ENCODE assay signal across 8 cellular contexts in the genomic region with DNA sequence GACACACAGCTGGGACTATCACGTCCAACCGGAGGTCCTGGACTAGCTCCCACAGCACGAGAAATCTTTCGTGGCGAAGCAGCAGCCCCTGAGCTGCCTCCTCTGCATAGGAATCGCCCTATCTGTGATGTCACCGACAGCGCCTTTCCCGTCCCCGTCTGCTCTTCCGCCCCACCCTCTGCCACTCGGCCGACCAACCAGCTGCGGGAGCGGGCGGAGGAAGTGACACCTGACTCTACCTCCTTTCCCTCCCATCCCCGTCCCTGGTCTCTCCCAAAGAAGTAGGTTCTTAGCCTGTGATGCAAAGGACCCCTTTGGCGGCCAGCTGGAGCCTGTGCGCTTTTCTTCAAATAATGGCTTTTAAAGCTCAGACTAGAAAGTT. TPM values are rescaled to one million over a fixed set of nuclear protein-coding genes. Genes with fewer than 3 reads are reported as not detected.
DNase-seq lines count a peak whose midpoint lies in the region; ATAC-seq and TF ChIP-seq lines count a peak whose summit lies in the region.
"Not testable (repeated sequence)": the region's sequence is repeated elsewhere in the genome, so short reads cannot be mapped to it uniquely, and the experiment has no call there.

No MANE protein-coding gene starts in this region.

- H3K4me1 Mint-ChIP-seq in CD4-positive, alpha-beta T cell (ENCODE audit: low read depth): peaks cover 12% of the 10 kb centered on the region
- H3K4me1 Mint-ChIP-seq in activated CD4-positive, alpha-beta T cell treated with anti-CD3 and anti-CD28 coated beads for 36 hours; effector memory CD8-positive, alpha-beta T cell (ENCODE audit: low read depth in 2 of 2): not testable (repeated sequence)

- intact Hi-C loops in CD4-positive, alpha-beta T cell (cut with DNase I, micrococcal nuclease); activated CD4-positive, alpha-beta T cell treated with anti-CD3 and anti-CD28 coated beads for 36 hours (cut with DNase I, micrococcal nuclease): not testable (repeated sequence)

- POLR2A ChIA-PET in CD4-positive, alpha-beta T cell (lab: Charles Lee); activated CD4-positive, alpha-beta T cell treated with anti-CD3 and anti-CD28 coated beads for 36 hours (lab: Charles Lee): not testable (repeated sequence)

- not testable (repeated sequence) for H3K27me3 ChIP-seq in CD4-positive, alpha-beta T cell (ENCODE audit: control insufficient read depth, insufficient read depth, low read length); rectal smooth muscle tissue (ENCODE audit: control insufficient read depth, insufficient read depth, low read length)

- not testable (repeated sequence) for DNase-seq in CD4-positive, alpha-beta T cell; activated CD4-positive, alpha-beta T cell treated with anti-CD3 and anti-CD28 coated beads for 36 hours; effector memory CD8-positive, alpha-beta T cell; left lobe of liver (ENCODE audit: low spot score)

- not testable (repeated sequence) for TF ChIP-seq CTCF in CD4-positive, alpha-beta T cell (IDR thresholded peaks at IDR 0.05)

- H3K27ac Mint-ChIP-seq in CD4-positive, alpha-beta T cell; activated CD4-positive, alpha-beta T cell treated with anti-CD3 and anti-CD28 coated beads for 36 hours; effector memory CD8-positive, alpha-beta T cell: not testable (repeated sequence)

- H3K36me3 ChIP-seq in rectal smooth muscle tissue (ENCODE audit: control insufficient read depth, insufficient read depth, low read length): not testable (repeated sequence)

- H3K27ac ChIP-seq in CD4-positive, alpha-beta T cell (ENCODE audit: low read depth, low read length): not testable (repeated sequence)
- peak overlapping the region; percentile 40 for H3K27ac ChIP-seq in rectal smooth muscle tissue (ENCODE audit: low read depth, low read length)

- not testable (repeated sequence) for H3K9me3 Mint-ChIP-seq in CD4-positive, alpha-beta T cell; activated CD4-positive, alpha-beta T cell treated with anti-CD3 and anti-CD28 coated beads for 36 hours (ENCODE audit: low read depth); effector memory CD8-positive, alpha-beta T cell

- not testable (repeated sequence) for H3K9ac ChIP-seq in rectal smooth muscle tissue (ENCODE audit: low read length)

- not testable (repeated sequence) for H3K9me3 ChIP-seq in CD4-positive, alpha-beta T cell (ENCODE audit: control insufficient read depth, low read length)

- CTCF ChIA-PET in CD4-positive, alpha-beta T cell (lab: Charles Lee); activated CD4-positive, alpha-beta T cell treated with anti-CD3 and anti-CD28 coated beads for 36 hours (lab: Charles Lee): not testable (repeated sequence)

- H3K4me3 ChIP-seq in rectal smooth muscle tissue (ENCODE audit: low read length): not testable (repeated sequence)

- not testable (repeated sequence) for H3K4me3 Mint-ChIP-seq in CD4-positive, alpha-beta T cell; activated CD4-positive, alpha-beta T cell treated with anti-CD3 and anti-CD28 coated beads for 36 hours; effector memory CD8-positive, alpha-beta T cell

- ATAC-seq in CD4-positive, alpha-beta T cell (ENCODE audit: poor library complexity): peak; percentile 89
- peak; percentile 89 for ATAC-seq in GM19438 (IDR thresholded peaks at IDR 0.05; ENCODE audit: low read depth, unreplicated experiment)
- ATAC-seq in HG02678 (IDR thresholded peaks at IDR 0.05; ENCODE audit: unreplicated experiment): peak; percentile 97
- ATAC-seq in HG03378 (IDR thresholded peaks at IDR 0.05; ENCODE audit: unreplicated experiment): peak; percentile 78
- peak; percentile 84 for ATAC-seq in activated CD4-positive, alpha-beta T cell treated with anti-CD3 and anti-CD28 coated beads for 36 hours
- peak; percentile 75 for ATAC-seq in effector memory CD8-positive, alpha-beta T cell (replicated peaks)
- peak; percentile 98 for ATAC-seq in left lobe of liver

- H3K4me1 ChIP-seq in rectal smooth muscle tissue (ENCODE audit: control insufficient read depth, insufficient read depth, low read length): not testable (repeated sequence)

- not testable (repeated sequence) for H3K27me3 Mint-ChIP-seq in CD4-positive, alpha-beta T cell; activated CD4-positive, alpha-beta T cell treated with anti-CD3 and anti-CD28 coated beads for 36 hours; effector memory CD8-positive, alpha-beta T cell

- not testable (repeated sequence) for H3K36me3 Mint-ChIP-seq in CD4-positive, alpha-beta T cell (ENCODE audit: low read depth); activated CD4-positive, alpha-beta T cell treated with anti-CD3 and anti-CD28 coated beads for 36 hours (ENCODE audit: low read depth); effector memory CD8-positive, alpha-beta T cell (ENCODE audit: insufficient read depth)

RNA-seq across cellular contexts. Expression of gene NBPF9, which starts 59.7 kb away (rescaled TPM):
- 10 to 100 TPM; 36.4 to 37.4 TPM for total RNA-seq in CD4-positive, alpha-beta T cell
- total RNA-seq in activated CD4-positive, alpha-beta T cell treated with anti-CD3 and anti-CD28 coated beads for 36 hours: 10 to 100 TPM; 19.0 to 21.6 TPM
- 28.1 TPM for total RNA-seq in left lobe of liver
